In genomic region chr3:184160456-184160855, GRCh38 we compare ENCODE assay signal across 11 cellular contexts. TPM values are rescaled to one million over a fixed set of nuclear protein-coding genes. Genes with fewer than 3 reads are reported as not detected.
A peak's percentile ranks its signal among the peaks of the same experiment; 100 is the strongest.
DNase-seq lines count a peak whose midpoint lies in the region; ATAC-seq, FAIRE-seq and TF ChIP-seq lines count a peak whose summit lies in the region.
"Had no signal": no experiment of that assay in that cellular context is flagged by ENCODE, and none has a peak within 500 bp of the region (broad histone marks: within the 10 kb centered on the region; RNA-seq: fewer than 3 reads in every experiment).

No MANE protein-coding gene starts in this region.

- H3K9me3 Mint-ChIP-seq in activated CD4-positive, alpha-beta T cell treated with anti-CD3 and anti-CD28 coated beads for 36 hours (ENCODE audit: low read depth) = no peaks in the 10 kb centered on the region
- H3K9me3 Mint-ChIP-seq in activated T-helper 17 cell treated with anti-CD3 and anti-CD28 coated beads, Interleukin-2, amount 50 U/mL, for 72 hours = no peaks in the 10 kb centered on the region

- H3K4me3 Mint-ChIP-seq in activated CD4-positive, alpha-beta T cell treated with anti-CD3 and anti-CD28 coated beads for 36 hours = no peak overlapping the region
- H3K4me3 Mint-ChIP-seq in activated T-helper 17 cell treated with anti-CD3 and anti-CD28 coated beads, Interleukin-2, amount 50 U/mL, for 72 hours = no peak overlapping the region
- H3K4me3 Mint-ChIP-seq: activated naive CD8-positive, alpha-beta T cell had no signal

- CTCF ChIA-PET in activated CD4-positive, alpha-beta T cell treated with anti-CD3 and anti-CD28 coated beads for 36 hours (lab: Charles Lee) = interaction anchor here (0.7 to 1.1 kb wide), 3 partner anchors 25 to 89 kb away, joined by 3 read pairs; partner anchors contain the start of gene EIF2B5

- H3K27ac ChIP-seq in upper lobe of left lung (peak overlapping the region; percentile 39 to 65 (median 62)), pancreas (no peak overlapping the region)

- H3K27ac Mint-ChIP-seq in activated CD4-positive, alpha-beta T cell treated with anti-CD3 and anti-CD28 coated beads for 36 hours = no peak overlapping the region
- peak overlapping the region; percentile 77 for H3K27ac Mint-ChIP-seq in activated T-helper 17 cell treated with anti-CD3 and anti-CD28 coated beads, Interleukin-2, amount 50 U/mL, for 72 hours
- H3K27ac Mint-ChIP-seq: activated naive CD8-positive, alpha-beta T cell had no signal

- TF ChIP-seq POLR2A in upper lobe of left lung (IDR thresholded peaks at IDR 0.05) = no peak

- TF ChIP-seq CTCF in upper lobe of left lung (IDR thresholded peaks at IDR 0.05) = no peak
- no peak for TF ChIP-seq CTCF in pancreas (IDR thresholded peaks at IDR 0.05)

- peaks cover 11% of the 10 kb centered on the region for H3K36me3 Mint-ChIP-seq in activated CD4-positive, alpha-beta T cell treated with anti-CD3 and anti-CD28 coated beads for 36 hours (ENCODE audit: low read depth)
- H3K36me3 Mint-ChIP-seq in activated T-helper 17 cell treated with anti-CD3 and anti-CD28 coated beads, Interleukin-2, amount 50 U/mL, for 72 hours (ENCODE audit: low read depth) = peaks cover 47% of the 10 kb centered on the region
- H3K36me3 Mint-ChIP-seq: activated naive CD8-positive, alpha-beta T cell had no signal

- FAIRE-seq in pancreas (lab: Jason Lieb, UNC) = no peak
- FAIRE-seq: A204.1, HTR-8/SVneo had no signal

- ATAC-seq in activated CD4-positive, alpha-beta T cell treated with anti-CD3 and anti-CD28 coated beads for 36 hours = peak; percentile 32
- ATAC-seq in activated T-helper 17 cell treated with anti-CD3 and anti-CD28 coated beads, Interleukin-2, amount 50 U/mL, for 72 hours (replicated peaks) = no peak
- ATAC-seq in upper lobe of left lung (ENCODE audit: low FRiP score in 2 of 2) = no peak
- ATAC-seq in HG03460 (IDR thresholded peaks at IDR 0.05; ENCODE audit: unreplicated experiment) = no peak
- ATAC-seq in pancreas = no peak

- H3K4me3 ChIP-seq in upper lobe of left lung = no peak overlapping the region
- H3K4me3 ChIP-seq in pancreas = no peak overlapping the region

- DNase-seq in activated CD4-positive, alpha-beta T cell treated with anti-CD3 and anti-CD28 coated beads for 36 hours = no peak
- DNase-seq in activated CD4-positive, alpha-beta T cell treated with anti-CD3 and anti-CD28 coated beads for 4 hours = no peak
- DNase-seq in hepatic stellate cell (ENCODE audit: low spot score) = peak; percentile 66
- DNase-seq in upper lobe of left lung = no peak
- no peak for DNase-seq in ACHN
- no peak for DNase-seq in pancreas

- H3K9me3 ChIP-seq in upper lobe of left lung = no peaks in the 10 kb centered on the region
- H3K9me3 ChIP-seq in pancreas = no peaks in the 10 kb centered on the region

- H3K27me3 ChIP-seq in upper lobe of left lung (no peaks in the 10 kb centered on the region), pancreas (no peaks in the 10 kb centered on the region)

- WGBS in upper lobe of left lung, 2 donors = 32 to 33% methylated on average over 1 to 2 of the region's 2 CpGs
- 50 to 53% methylated on average over 2 of the region's 2 CpGs for WGBS in pancreas, 2 donors

- H3K36me3 ChIP-seq in upper lobe of left lung (peaks cover 16 to 33% (median 23%) of the 10 kb centered on the region in 4 donors), pancreas (peaks cover 6 to 14% (median 12%) of the 10 kb centered on the region in 3 donors)

- H3K4me1 Mint-ChIP-seq in activated CD4-positive, alpha-beta T cell treated with anti-CD3 and anti-CD28 coated beads for 36 hours = peaks cover 21% of the 10 kb centered on the region
- peaks cover 17% of the 10 kb centered on the region for H3K4me1 Mint-ChIP-seq in activated T-helper 17 cell treated with anti-CD3 and anti-CD28 coated beads, Interleukin-2, amount 50 U/mL, for 72 hours

- no peak for TF ChIP-seq EP300 in upper lobe of left lung (IDR thresholded peaks at IDR 0.05)

- no peaks in the 10 kb centered on the region for H3K27me3 Mint-ChIP-seq in activated CD4-positive, alpha-beta T cell treated with anti-CD3 and anti-CD28 coated beads for 36 hours
- no peaks in the 10 kb centered on the region for H3K27me3 Mint-ChIP-seq in activated T-helper 17 cell treated with anti-CD3 and anti-CD28 coated beads, Interleukin-2, amount 50 U/mL, for 72 hours
- H3K27me3 Mint-ChIP-seq: activated naive CD8-positive, alpha-beta T cell had no signal

- intact Hi-C loops in activated CD4-positive, alpha-beta T cell treated with anti-CD3 and anti-CD28 coated beads for 36 hours (cut with DNase I, micrococcal nuclease) = no loop called here
- intact Hi-C loops in pancreas (cut with DNase I) = no loop called here

- peaks cover 40 to 53% (median 49%) of the 10 kb centered on the region in 4 donors for H3K4me1 ChIP-seq in upper lobe of left lung
- H3K4me1 ChIP-seq in pancreas = peaks cover 5 to 15% (median 11%) of the 10 kb centered on the region in 3 donors

- POLR2A ChIA-PET in activated CD4-positive, alpha-beta T cell treated with anti-CD3 and anti-CD28 coated beads for 36 hours (lab: Charles Lee) = no interaction called here

- in situ Hi-C loops in ACHN (cut with HindIII; ENCODE audit: low pct_ligation_motif_present, low pct_unique_long_range_greater_than_20kb, low sequenced_read_pairs) = no loop called here

RNA-seq across cellular contexts. Expression of gene DVL3, which starts 5.3 kb away (rescaled TPM):
- 10 to 100 TPM; 24.9 to 29.6 TPM for total RNA-seq in activated CD4-positive, alpha-beta T cell treated with anti-CD3 and anti-CD28 coated beads for 36 hours
- 10 to 100 TPM; 40.3 to 42.5 TPM for total RNA-seq in activated T-helper 17 cell treated with anti-CD3 and anti-CD28 coated beads, Interleukin-2, amount 50 U/mL, for 72 hours
- 100 to 1,000 TPM in 1 of 6 donors, 10 to 100 TPM in 5; 36.5 to 106 (median 62.8) TPM for total RNA-seq in upper lobe of left lung
- total RNA-seq in pancreas = 10 to 100 TPM; 31.0 to 44.9 (median 35.1) TPM
- 10 to 100 TPM; 47.5 to 53.8 TPM for polyA plus RNA-seq in pancreas

RNA-seq across cellular contexts. Expression of gene AP2M1, which starts 14.2 kb away (rescaled TPM):
- 100 to 1,000 TPM; 192 to 204 TPM for total RNA-seq in activated CD4-positive, alpha-beta T cell treated with anti-CD3 and anti-CD28 coated beads for 36 hours
- total RNA-seq in activated T-helper 17 cell treated with anti-CD3 and anti-CD28 coated beads, Interleukin-2, amount 50 U/mL, for 72 hours = 100 to 1,000 TPM; 206 to 244 TPM
- 100 to 1,000 TPM; 132 to 280 (median 198) TPM for total RNA-seq in upper lobe of left lung
- total RNA-seq in pancreas = 100 to 1,000 TPM in 1 of 6 donors, 10 to 100 TPM in 5; 67.8 to 136 (median 81.8) TPM
- 100 to 1,000 TPM in 1 of 2 donors, 10 to 100 TPM in 1; 69.3 to 113 TPM for polyA plus RNA-seq in pancreas

RNA-seq across cellular contexts. Expression of gene EIF2B5, which starts 25.3 kb away (rescaled TPM):
- total RNA-seq in activated CD4-positive, alpha-beta T cell treated with anti-CD3 and anti-CD28 coated beads for 36 hours = 10 to 100 TPM; 46.4 to 60.6 TPM
- total RNA-seq in activated T-helper 17 cell treated with anti-CD3 and anti-CD28 coated beads, Interleukin-2, amount 50 U/mL, for 72 hours = 10 to 100 TPM; 48.7 to 64.6 TPM
- total RNA-seq in upper lobe of left lung (10 to 100 TPM; 31.4 to 37.6 (median 34.2) TPM), pancreas (10 to 100 TPM; 12.4 to 23.6 (median 17.1) TPM)
- polyA plus RNA-seq in pancreas = 10 to 100 TPM; 32.1 to 53.3 TPM

RNA-seq across cellular contexts. Expression of gene ABCF3, which starts 25.5 kb away (rescaled TPM):
- 10 to 100 TPM; 58.2 to 66.2 TPM for total RNA-seq in activated CD4-positive, alpha-beta T cell treated with anti-CD3 and anti-CD28 coated beads for 36 hours
- total RNA-seq in activated T-helper 17 cell treated with anti-CD3 and anti-CD28 coated beads, Interleukin-2, amount 50 U/mL, for 72 hours = 10 to 100 TPM; 75.5 to 93.5 TPM
- 100 to 1,000 TPM in 1 of 6 donors, 10 to 100 TPM in 5; 52.6 to 184 (median 73.1) TPM for total RNA-seq in upper lobe of left lung
- total RNA-seq in pancreas = 10 to 100 TPM; 31.7 to 49.4 (median 37.7) TPM
- polyA plus RNA-seq in pancreas = 10 to 100 TPM; 79.7 to 92.1 TPM

Comparison
In these comparisons a context has a peak if more than half of its experiments do, and no peak if none do; other contexts are left out.
1. H3K27ac ChIP-seq: peak in upper lobe of left lung (4 of 4); none in pancreas (0 of 4).